25 cellular contexts compared by ENCODE assay signal in the genomic region with DNA sequence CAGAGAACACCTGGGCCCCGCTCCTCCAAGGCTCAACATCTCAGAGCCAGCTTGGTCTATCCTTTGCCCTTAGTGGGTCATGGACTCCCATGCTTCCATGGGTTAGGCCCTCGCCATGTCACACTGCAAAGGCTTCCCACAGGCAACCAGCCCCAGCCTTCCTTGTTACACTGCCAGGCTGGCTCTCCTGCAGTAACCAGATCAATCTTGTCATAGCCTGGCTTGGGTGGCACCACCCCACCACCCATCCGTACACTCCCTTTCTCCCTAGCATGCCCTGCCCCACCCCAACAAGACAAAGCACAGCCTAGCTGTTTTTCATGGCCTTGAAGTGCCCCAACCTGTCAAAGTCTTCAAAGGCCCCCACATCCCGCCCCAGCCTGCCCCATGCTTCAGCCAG. TPM values are rescaled to one million over a fixed set of nuclear protein-coding genes. Genes with fewer than 3 reads are reported as not detected.
"Had no signal": no experiment of that assay in that cellular context is flagged by ENCODE, and none has a peak within 500 bp of the region (broad histone marks: within the 10 kb centered on the region; RNA-seq: fewer than 3 reads in every experiment).

No MANE protein-coding gene starts in this region.

- DNase-seq: activated CD4-positive, alpha-beta T cell treated with anti-CD3 and anti-CD28 coated beads, Interleukin-2, amount 10 ng/mL, durations not matched to agents 7 days and 5 days; activated CD4-positive, CD25-positive, alpha-beta regulatory T cell treated with anti-CD3 and anti-CD28 coated beads, Interleukin-2, amount 50 U/mL, for 72 hours; activated CD8-positive, alpha-beta T cell treated with anti-CD3 and anti-CD28 coated beads for 36 hours; activated gamma-delta T cell; activated naive CD4-positive, alpha-beta T cell treated with anti-CD3 and anti-CD28 coated beads, Interleukin-2, amount 50 U/mL, for 16 hours; activated naive CD8-positive, alpha-beta T cell treated with anti-CD3 and anti-CD28 coated beads, Interleukin-2, amount 50 U/mL, for 24 hours; effector CD4-positive, alpha-beta T cell; glutamatergic neuron; immature natural killer cell; naive thymus-derived CD4-positive, alpha-beta T cell; retina; sigmoid colon; spleen; stimulated activated CD4-positive, alpha-beta T cell treated with anti-CD3 and anti-CD28 coated beads, Interleukin-4, amount 100 ng/mL, for 24 hours; stimulated activated naive CD8-positive, alpha-beta T cell treated with anti-CD3 and anti-CD28 coated beads, Interleukin-15, Interleukin-2, amounts not matched to agents 100 U/mL and 50 U/mL, for 24 hours had no signal

- H3K27me3 ChIP-seq: cardiac muscle cell, hepatocyte, neural progenitor cell, sigmoid colon, spleen, tibial nerve had no signal

- H3K4me3 ChIP-seq: cardiac muscle cell, hepatocyte, neural progenitor cell, sigmoid colon, spleen, tibial nerve had no signal

- H3K36me3 ChIP-seq: cardiac muscle cell, neural progenitor cell, sigmoid colon, spleen, tibial nerve had no signal

- H3K27ac ChIP-seq: cardiac muscle cell, hepatocyte, neural progenitor cell, spleen, VCaP had no signal

- H3K9me3 ChIP-seq: sigmoid colon, spleen, tibial nerve had no signal

- FAIRE-seq: endometrium, frontal cortex, urothelium cell line had no signal

- H3K9ac ChIP-seq: neural progenitor cell had no signal

- ATAC-seq: activated CD8-positive, alpha-beta T cell treated with anti-CD3 and anti-CD28 coated beads for 36 hours; activated naive CD8-positive, alpha-beta T cell treated with anti-CD3 and anti-CD28 coated beads, Interleukin-2, amount 50 U/mL, for 24 hours; naive thymus-derived CD4-positive, alpha-beta T cell; stimulated activated naive CD8-positive, alpha-beta T cell treated with anti-CD3 and anti-CD28 coated beads, Interleukin-15, Interleukin-2, amounts not matched to agents 100 U/mL and 50 U/mL, for 24 hours had no signal

RNA-seq across cellular contexts. Expression of a gene that starts 30.5 kb away (rescaled TPM):
- total RNA-seq: activated CD4-positive, alpha-beta T cell treated with anti-CD3 and anti-CD28 coated beads, Interleukin-2, amount 10 ng/mL, durations not matched to agents 7 days and 5 days; mononuclear cell; T-helper 2 cell treated with Interferon-gamma antibody and Interleukin-4, amounts not matched to agents 100 ng/mL and 5 ng/mL, for 36 hours had no signal
- polyA plus RNA-seq: cardiac muscle cell; immature natural killer cell; naive thymus-derived CD4-positive, alpha-beta T cell had no signal
